In genomic region chr4:89509708-89510269, GRCh38 we compare ENCODE assay signal across 8 cellular contexts.
DNase-seq lines count a peak whose midpoint lies in the region; ATAC-seq and TF ChIP-seq lines count a peak whose summit lies in the region.

No MANE protein-coding gene starts in this region.

- H3K36me3 Mint-ChIP-seq in activated CD8-positive, alpha-beta memory T cell treated with anti-CD3 and anti-CD28 coated beads, Interleukin-2, amount 10 ng/mL, durations not matched to agents 7 days and 5 days: peaks cover 3% of the 10 kb centered on the region

- H3K9me3 Mint-ChIP-seq in activated CD8-positive, alpha-beta memory T cell treated with anti-CD3 and anti-CD28 coated beads, Interleukin-2, amount 10 ng/mL, durations not matched to agents 7 days and 5 days (ENCODE audit: low read depth): no peaks in the 10 kb centered on the region

- no peak overlapping the region for H3K9ac ChIP-seq in colonic mucosa (ENCODE audit: low read depth in 2 of 2, low read length in 2 of 2)

- ATAC-seq in activated CD8-positive, alpha-beta memory T cell treated with anti-CD3 and anti-CD28 coated beads, Interleukin-2, amount 10 ng/mL, durations not matched to agents 7 days and 5 days: peak; percentile 95
- ATAC-seq in HG02642 (IDR thresholded peaks at IDR 0.05; ENCODE audit: poor library complexity, unreplicated experiment): peak; percentile 98

- H3K36me3 ChIP-seq in colonic mucosa: no peaks in the 10 kb centered on the region

- H3K4me1 ChIP-seq in colonic mucosa: no peaks in the 10 kb centered on the region

- CTCF ChIA-PET in activated CD8-positive, alpha-beta memory T cell treated with anti-CD3 and anti-CD28 coated beads, Interleukin-2, amount 10 ng/mL, durations not matched to agents 7 days and 5 days (lab: Charles Lee): no interaction called here

- H3K27me3 Mint-ChIP-seq in activated CD8-positive, alpha-beta memory T cell treated with anti-CD3 and anti-CD28 coated beads, Interleukin-2, amount 10 ng/mL, durations not matched to agents 7 days and 5 days: peaks cover 53% of the 10 kb centered on the region

- no peak for TF ChIP-seq CTCF in colonic mucosa (IDR thresholded peaks at IDR 0.05)

- H3K27ac Mint-ChIP-seq in activated CD8-positive, alpha-beta memory T cell treated with anti-CD3 and anti-CD28 coated beads, Interleukin-2, amount 10 ng/mL, durations not matched to agents 7 days and 5 days: no peak overlapping the region

- no peak overlapping the region for H3K4me3 Mint-ChIP-seq in activated CD8-positive, alpha-beta memory T cell treated with anti-CD3 and anti-CD28 coated beads, Interleukin-2, amount 10 ng/mL, durations not matched to agents 7 days and 5 days

- no peaks in the 10 kb centered on the region for H3K27me3 ChIP-seq in colonic mucosa

- no peak overlapping the region for H3K27ac ChIP-seq in colonic mucosa

- no peaks in the 10 kb centered on the region for H3K9me3 ChIP-seq in colonic mucosa

- intact Hi-C loops in colonic mucosa (cut with DNase I): no loop called here

- peak; percentile 48 for DNase-seq in activated CD8-positive, alpha-beta memory T cell treated with anti-CD3 and anti-CD28 coated beads, Interleukin-2, amount 10 ng/mL, durations not matched to agents 7 days and 5 days
- DNase-seq in activated CD8-positive, alpha-beta memory T cell treated with anti-CD3 and anti-CD28 coated beads, Interleukin-2, amount 50 U/mL, for 4 hours: no peak
- DNase-seq in OCI-M1 (lab: John Stamatoyannopoulos, UW) (peak; percentile 21), colonic mucosa (no peak), middle frontal gyrus (ENCODE audit: extremely low spot score, low spot score) (no peak), amygdala (lab: John Stamatoyannopoulos, UW) (no peak)
- peak; percentile 5 for DNase-seq in stimulated activated CD8-positive, alpha-beta memory T cell treated with anti-CD3 and anti-CD28 coated beads, Interleukin-12 subunit alpha, Interleukin-12 subunit beta, amount 100 ng/mL, for 1 hour (ENCODE audit: low read depth)

- H3K4me3 ChIP-seq in colonic mucosa: no peak overlapping the region

- H3K4me1 Mint-ChIP-seq in activated CD8-positive, alpha-beta memory T cell treated with anti-CD3 and anti-CD28 coated beads, Interleukin-2, amount 10 ng/mL, durations not matched to agents 7 days and 5 days: peaks cover 15% of the 10 kb centered on the region

Comparison
In these comparisons a context has a peak if more than half of its experiments do, and no peak if none do; other contexts are left out.
1. DNase-seq: peak in activated CD8-positive, alpha-beta memory T cell treated with anti-CD3 and anti-CD28 coated beads, Interleukin-2, amount 10 ng/mL, durations not matched to agents 7 days and 5 days (single experiment), OCI-M1 (single experiment) and stimulated activated CD8-positive, alpha-beta memory T cell treated with anti-CD3 and anti-CD28 coated beads, Interleukin-12 subunit alpha, Interleukin-12 subunit beta, amount 100 ng/mL, for 1 hour (single experiment); none in activated CD8-positive, alpha-beta memory T cell treated with anti-CD3 and anti-CD28 coated beads, Interleukin-2, amount 50 U/mL, for 4 hours (single experiment), colonic mucosa (single experiment), middle frontal gyrus (single experiment) and amygdala (0 of 56).